In genomic region chr5:34666392-34667080, GRCh38 we compare ENCODE assay signal across 13 cellular contexts.
"Had no signal": no experiment of that assay in that cellular context is flagged by ENCODE, and none has a peak within 500 bp of the region (broad histone marks: within the 10 kb centered on the region; RNA-seq: fewer than 3 reads in every experiment).

No MANE protein-coding gene starts in this region.

- ATAC-seq: activated T-helper 17 cell treated with anti-CD3 and anti-CD28 coated beads, Interleukin-2, amount 50 U/mL, for 72 hours; pancreas had no signal

- H3K27me3 ChIP-seq: ascending aorta, esophagus muscularis mucosa, pancreas had no signal

- H3K27ac ChIP-seq: ascending aorta, esophagus muscularis mucosa, pancreas, thoracic aorta had no signal

- H3K36me3 ChIP-seq: pancreas had no signal

- DNase-seq: activated CD4-positive, alpha-beta T cell treated with anti-CD3 and anti-CD28 coated beads, Interleukin-2, amount 50 U/mL, for 48 hours; activated naive CD4-positive, alpha-beta T cell treated with Interleukin-2 at 50 U/mL for 16 hours; foreskin melanocyte; head of caudate nucleus; immature natural killer cell; pancreas; T-helper 1 cell had no signal

- H3K4me1 Mint-ChIP-seq: activated T-helper 17 cell treated with anti-CD3 and anti-CD28 coated beads, Interleukin-2, amount 50 U/mL, for 72 hours; immature natural killer cell; stimulated activated effector memory CD8-positive, alpha-beta T cell treated with anti-CD3 and anti-CD28 coated beads, Interleukin-12 subunit alpha, Interleukin-12 subunit beta, amount 100 ng/mL, for 72 hours had no signal

- H3K4me3 ChIP-seq: ascending aorta, esophagus muscularis mucosa, pancreas, thoracic aorta had no signal

- H3K27ac Mint-ChIP-seq: activated T-helper 17 cell treated with anti-CD3 and anti-CD28 coated beads, Interleukin-2, amount 50 U/mL, for 72 hours; immature natural killer cell; stimulated activated effector memory CD8-positive, alpha-beta T cell treated with anti-CD3 and anti-CD28 coated beads, Interleukin-12 subunit alpha, Interleukin-12 subunit beta, amount 100 ng/mL, for 72 hours had no signal

- H3K4me3 Mint-ChIP-seq: activated T-helper 17 cell treated with anti-CD3 and anti-CD28 coated beads, Interleukin-2, amount 50 U/mL, for 72 hours; immature natural killer cell; neural crest cell; stimulated activated effector memory CD8-positive, alpha-beta T cell treated with anti-CD3 and anti-CD28 coated beads, Interleukin-12 subunit alpha, Interleukin-12 subunit beta, amount 100 ng/mL, for 72 hours had no signal

- H3K27me3 Mint-ChIP-seq: activated T-helper 17 cell treated with anti-CD3 and anti-CD28 coated beads, Interleukin-2, amount 50 U/mL, for 72 hours had no signal

- H3K36me3 Mint-ChIP-seq: immature natural killer cell; stimulated activated effector memory CD8-positive, alpha-beta T cell treated with anti-CD3 and anti-CD28 coated beads, Interleukin-12 subunit alpha, Interleukin-12 subunit beta, amount 100 ng/mL, for 72 hours had no signal

- H3K9me3 ChIP-seq: ascending aorta, esophagus muscularis mucosa, pancreas, thoracic aorta had no signal

- H3K9me3 Mint-ChIP-seq: activated T-helper 17 cell treated with anti-CD3 and anti-CD28 coated beads, Interleukin-2, amount 50 U/mL, for 72 hours; immature natural killer cell; neural crest cell; stimulated activated effector memory CD8-positive, alpha-beta T cell treated with anti-CD3 and anti-CD28 coated beads, Interleukin-12 subunit alpha, Interleukin-12 subunit beta, amount 100 ng/mL, for 72 hours had no signal
